In genomic region chr5:35087971-35088370, GRCh38 we compare ENCODE assay signal across 19 cellular contexts. TPM values are rescaled to one million over a fixed set of nuclear protein-coding genes. Genes with fewer than 3 reads are reported as not detected.
A peak's percentile ranks its signal among the peaks of the same experiment; 100 is the strongest.
DNase-seq lines count a peak whose midpoint lies in the region; ATAC-seq and TF ChIP-seq lines count a peak whose summit lies in the region.
"Had no signal": no experiment of that assay in that cellular context is flagged by ENCODE, and none has a peak within 500 bp of the region (broad histone marks: within the 10 kb centered on the region; RNA-seq: fewer than 3 reads in every experiment).

No MANE protein-coding gene starts in this region.

- WGBS in right lobe of liver (ENCODE audit: insufficient coverage, low coverage, low lambda C conversion rate, missing lambda C conversion rate), result 31% methylated on average over 3 of the region's 3 CpGs
- 84% methylated on average over 3 of the region's 3 CpGs for WGBS in body of pancreas, 2 donors

- TF ChIP-seq CTCF in epithelial cell of esophagus (IDR thresholded peaks at IDR 0.05; ENCODE audit: insufficient read depth, low read depth, low read length, missing control alignments), result no peak
- TF ChIP-seq CTCF in right lobe of liver (IDR thresholded peaks at IDR 0.05), result no peak
- TF ChIP-seq CTCF in body of pancreas (IDR thresholded peaks at IDR 0.05), result no peak

- H3K27me3 ChIP-seq in right lobe of liver (no peaks in the 10 kb centered on the region), body of pancreas (no peaks in the 10 kb centered on the region)
- H3K27me3 ChIP-seq: colonic mucosa had no signal

- H3K4me1 ChIP-seq in right lobe of liver (peaks cover 0 to 11% (median 3%) of the 10 kb centered on the region in 4 donors), body of pancreas (no peaks in the 10 kb centered on the region)
- H3K4me1 ChIP-seq: colonic mucosa, left ventricle myocardium inferior had no signal

- H3K36me3 ChIP-seq in right lobe of liver (no peaks in the 10 kb centered on the region), body of pancreas (replicated peaks in 1 of 2; ENCODE audit: insufficient read depth in 1 of 2, low read depth in 2 of 2) (no peaks in the 10 kb centered on the region)
- H3K36me3 ChIP-seq: colonic mucosa, left ventricle myocardium inferior had no signal

- H3K4me3 ChIP-seq in epithelial cell of esophagus (ENCODE audit: low read length), result no peak overlapping the region
- H3K4me3 ChIP-seq in right lobe of liver, result no peak overlapping the region
- no peak overlapping the region for H3K4me3 ChIP-seq in body of pancreas
- H3K4me3 ChIP-seq: colonic mucosa, left ventricle myocardium inferior had no signal

- H3K27ac ChIP-seq in right lobe of liver (no peak overlapping the region), body of pancreas (no peak overlapping the region)
- H3K27ac ChIP-seq: colonic mucosa, epithelial cell of prostate, left ventricle myocardium inferior had no signal

- intact Hi-C loops in right lobe of liver (cut with DNase I) (no loop called here), body of pancreas (cut with DNase I) (loop anchor here (10.0 kb wide), 1 partner anchor 107 kb away; no protein-coding TSS in a partner anchor)

- DNase-seq in AG20443 (ENCODE audit: low spot score) (peak; percentile 81), LHCN-M2 (ENCODE audit: low read depth) (peak; percentile 32), epithelial cell of esophagus (ENCODE audit: low read depth) (peak; percentile 2), right lobe of liver (peak in 1 of 3 donors; percentile 45), body of pancreas (no peak), occipital lobe (lab: John Stamatoyannopoulos, UW) (no peak)
- DNase-seq: activated CD4-positive, alpha-beta memory T cell treated with anti-CD3 and anti-CD28 coated beads for 36 hours; amniotic stem cell; colonic mucosa; GOT3; hypothalamus; left ventricle myocardium inferior; NCI-H69; stimulated activated naive CD4-positive, alpha-beta T cell had no signal

- no peak for TF ChIP-seq POLR2A in right lobe of liver (IDR thresholded peaks at IDR 0.05)
- TF ChIP-seq POLR2A in body of pancreas (IDR thresholded peaks at IDR 0.05), result no peak

- no peaks in the 10 kb centered on the region for H3K9me3 ChIP-seq in right lobe of liver
- H3K9me3 ChIP-seq in body of pancreas, result no peaks in the 10 kb centered on the region
- H3K9me3 ChIP-seq: colonic mucosa, left ventricle myocardium inferior had no signal

- ATAC-seq in right lobe of liver, result peak; percentile 28 to 74 (median 44)
- no peak for ATAC-seq in GM21528 (IDR thresholded peaks at IDR 0.05; ENCODE audit: low FRiP score, unreplicated experiment)
- ATAC-seq in body of pancreas, result no peak
- no peak for ATAC-seq in GM19463 (IDR thresholded peaks at IDR 0.05; ENCODE audit: unreplicated experiment)

RNA-seq across cellular contexts. Expression of gene AGXT2, which starts 40.2 kb away (rescaled TPM):
- total RNA-seq in LHCN-M2 (2014; rRNA removed) (not detected in 2 replicates), right lobe of liver (10 to 100 TPM; 24.7 to 88.2 (median 55.8) TPM), body of pancreas (not detected), occipital lobe (not detected)
- polyA plus RNA-seq in LHCN-M2 (2012), result not detected
- total RNA-seq: activated CD4-positive, alpha-beta memory T cell treated with anti-CD3 and anti-CD28 coated beads for 36 hours; left ventricle myocardium inferior; progenitor cell of endocrine pancreas; urinary bladder had no signal

Comparison
In these comparisons a context has a peak if more than half of its experiments do, and no peak if none do; other contexts are left out.
1. DNase-seq: peak in AG20443 (single experiment), LHCN-M2 (single experiment) and epithelial cell of esophagus (single experiment); none in body of pancreas (0 of 4) and occipital lobe (single experiment).
2. ATAC-seq: peak in right lobe of liver (4 of 4); none in GM21528 (single experiment), body of pancreas (single experiment) and GM19463 (single experiment).
3. RNA of gene AGXT2, which starts 40.2 kb away (total RNA-seq): 24.7 to 88.2 TPM in right lobe of liver; not detected in LHCN-M2, not detected in body of pancreas and not detected in occipital lobe (single experiment); every median in the first group is over 10 times any median in the second.